8 cellular contexts compared by ENCODE assay signal in genomic region chr1:86913399-86913895, GRCh38. TPM values are rescaled to one million over a fixed set of nuclear protein-coding genes. Genes with fewer than 3 reads are reported as not detected.
A peak's percentile ranks its signal among the peaks of the same experiment; 100 is the strongest.
DNase-seq lines count a peak whose midpoint lies in the region; ATAC-seq and TF ChIP-seq lines count a peak whose summit lies in the region.

No MANE protein-coding gene starts in this region.

- H3K36me3 ChIP-seq in gastroesophageal sphincter (peaks cover 0 to 12% of the 10 kb centered on the region in 2 donors), spleen (peaks cover 0 to 26% (median 3%) of the 10 kb centered on the region in 6 donors)

- H3K9me3 Mint-ChIP-seq in activated T-cell treated with anti-CD3 and anti-CD28 coated beads, Interleukin-2, amount 50 U/mL, for 72 hours: no peaks in the 10 kb centered on the region

- H3K4me3 ChIP-seq in gastroesophageal sphincter (peak overlapping the region; percentile 82 to 90), spleen (peak overlapping the region; percentile 85 to 94 (median 92))

- H3K27me3 ChIP-seq in gastroesophageal sphincter (no peaks in the 10 kb centered on the region), spleen (replicated peaks in 1 of 7) (no peaks in the 10 kb centered on the region)

- TF ChIP-seq EP300 in gastroesophageal sphincter (IDR thresholded peaks at IDR 0.05): no peak

- H3K4me1 ChIP-seq in gastroesophageal sphincter: peaks cover 6 to 61% (median 16%) of the 10 kb centered on the region in 3 donors
- peaks cover 23 to 80% (median 65%) of the 10 kb centered on the region in 6 donors for H3K4me1 ChIP-seq in spleen

- TF ChIP-seq POLR2A in gastroesophageal sphincter (IDR thresholded peaks at IDR 0.05): no peak
- TF ChIP-seq POLR2A in spleen (IDR thresholded peaks at IDR 0.05): no peak

- DNase-seq in DMS 273 (lab: John Stamatoyannopoulos, UW; ENCODE audit: unreplicated experiment) (peak; percentile 69), NCI-H69 (lab: John Stamatoyannopoulos, UW) (peak; percentile 47), spleen (peak; percentile 85)
- peak; percentile 52 to 53 for DNase-seq in activated T-cell treated with anti-CD3 and anti-CD28 coated beads, Interleukin-2, amount 50 U/mL, for 72 hours

- H3K4me3 Mint-ChIP-seq in activated T-cell treated with anti-CD3 and anti-CD28 coated beads, Interleukin-2, amount 50 U/mL, for 72 hours: no peak overlapping the region

- WGBS in gastroesophageal sphincter (ENCODE audit: low coverage in 1 of 2), 2 donors: 0% methylated on average over 14 to 17 of the region's 17 CpGs
- 0 to 1% (median 1%) methylated on average over 17 of the region's 17 CpGs for WGBS in spleen, 5 donors

- intact Hi-C loops in spleen (cut with DNase I; ENCODE audit: low total_unique reads): no loop called here

- ATAC-seq in GM21723 (IDR thresholded peaks at IDR 0.05; ENCODE audit: unreplicated experiment) (peak; percentile 20), gastroesophageal sphincter (no peak), GM18861 (IDR thresholded peaks at IDR 0.05; ENCODE audit: unreplicated experiment) (no peak), HG03432 (IDR thresholded peaks at IDR 0.05; ENCODE audit: unreplicated experiment) (no peak)
- ATAC-seq in activated T-cell treated with anti-CD3 and anti-CD28 coated beads, Interleukin-2, amount 50 U/mL, for 72 hours (replicated peaks in 1 of 2): no peak

- no peak overlapping the region for H3K27ac Mint-ChIP-seq in activated T-cell treated with anti-CD3 and anti-CD28 coated beads, Interleukin-2, amount 50 U/mL, for 72 hours

- H3K27ac ChIP-seq in gastroesophageal sphincter: peak overlapping the region; percentile 90 to 95 (median 92)
- peak overlapping the region; percentile 88 to 95 (median 94) for H3K27ac ChIP-seq in spleen

- TF ChIP-seq CTCF in gastroesophageal sphincter (IDR thresholded peaks at IDR 0.05) (no peak), spleen (IDR thresholded peaks at IDR 0.05 in 8 of 11, conservative IDR thresholded peaks at IDR 0.05 in 3 of 11) (no peak)

- H3K27me3 Mint-ChIP-seq in activated T-cell treated with anti-CD3 and anti-CD28 coated beads, Interleukin-2, amount 50 U/mL, for 72 hours (ENCODE audit: low read depth): no peaks in the 10 kb centered on the region

- H3K36me3 Mint-ChIP-seq in activated T-cell treated with anti-CD3 and anti-CD28 coated beads, Interleukin-2, amount 50 U/mL, for 72 hours (ENCODE audit: insufficient read depth in 2 of 2): peaks cover 18 to 19% of the 10 kb centered on the region in 2 donors

- H3K4me1 Mint-ChIP-seq in activated T-cell treated with anti-CD3 and anti-CD28 coated beads, Interleukin-2, amount 50 U/mL, for 72 hours (ENCODE audit: low read depth): peaks cover 47% of the 10 kb centered on the region

- no peaks in the 10 kb centered on the region for H3K9me3 ChIP-seq in gastroesophageal sphincter
- no peaks in the 10 kb centered on the region for H3K9me3 ChIP-seq in spleen

RNA-seq across cellular contexts. Expression of gene SELENOF, which starts 0.5 kb away (rescaled TPM):
- total RNA-seq in activated T-cell treated with anti-CD3 and anti-CD28 coated beads, Interleukin-2, amount 50 U/mL, for 72 hours: 100 to 1,000 TPM; 149 to 171 TPM
- 100 to 1,000 TPM in 2 of 4 donors, 10 to 100 TPM in 2; 71.0 to 123 (median 102) TPM for total RNA-seq in gastroesophageal sphincter
- 100 to 1,000 TPM; 157 to 197 (median 177) TPM for total RNA-seq in spleen
- 100 to 1,000 TPM; 106 to 170 (median 122) TPM for polyA plus RNA-seq in spleen

RNA-seq across cellular contexts. Expression of gene HS2ST1, which starts 1.0 kb away (rescaled TPM):
- total RNA-seq in activated T-cell treated with anti-CD3 and anti-CD28 coated beads, Interleukin-2, amount 50 U/mL, for 72 hours: 10 to 100 TPM; 31.0 to 32.9 TPM
- total RNA-seq in gastroesophageal sphincter: 10 to 100 TPM; 10.3 to 17.0 (median 11.7) TPM
- total RNA-seq in spleen: 10 to 100 TPM; 20.2 to 32.9 (median 23.9) TPM
- 1 to 10 TPM; 4.6 to 7.4 (median 6.5) TPM for polyA plus RNA-seq in spleen
